In genomic region chr16:61419771-61420170, GRCh38 we compare ENCODE assay signal across 29 cellular contexts.
"Had no signal": no experiment of that assay in that cellular context is flagged by ENCODE, and none has a peak within 500 bp of the region (broad histone marks: within the 10 kb centered on the region; RNA-seq: fewer than 3 reads in every experiment).

No MANE protein-coding gene starts in this region.

- H3K27me3 ChIP-seq: body of pancreas, breast epithelium had no signal

- H3K27ac ChIP-seq: body of pancreas, breast epithelium, VCaP had no signal

- H3K4me1 ChIP-seq: body of pancreas, breast epithelium had no signal

- H3K36me3 ChIP-seq: breast epithelium had no signal

- DNase-seq: activated CD4-positive, alpha-beta T cell treated with anti-CD3 and anti-CD28 coated beads, Interleukin-2, amount 10 ng/mL, durations not matched to agents 24 days and 14 days; activated CD4-positive, alpha-beta T cell treated with anti-CD3 and anti-CD28 coated beads, Interleukin-2, amount 50 U/mL, for 4 hours; activated CD8-positive, alpha-beta T cell treated with anti-CD3 and anti-CD28 coated beads for 36 hours; activated effector memory CD4-positive, alpha-beta T cell treated with anti-CD3 and anti-CD28 coated beads, Interleukin-2, amount 50 U/mL, for 16 hours; activated naive CD4-positive, alpha-beta T cell; activated naive CD4-positive, alpha-beta T cell treated with anti-CD3 and anti-CD28 coated beads, Interleukin-2, amount 50 U/mL, for 16 hours; activated naive CD8-positive, alpha-beta T cell treated with anti-CD3 and anti-CD28 coated beads for 36 hours; activated T-cell treated with anti-CD3 and anti-CD28 coated beads, Interleukin-2, amount 50 U/mL, for 1 hour; activated T-cell treated with anti-CD3 and anti-CD28 coated beads, Interleukin-2, amount 50 U/mL, for 72 hours; amniotic stem cell; aorta; body of pancreas; Karpas-422; KBM-7; NCI-H1105; NCI-H1417 treated with DMSO at 0.1 percent for 48 hours; NCI-H187 treated with DMSO at 0.1 percent for 48 hours; NCI-H2081; NCI-H345; NCI-H524 treated with DMSO at 0.1 percent for 48 hours; NCI-H774; SIG-M5; T-cell; T-helper 17 cell had no signal

- H3K4me3 ChIP-seq: body of pancreas, breast epithelium had no signal

- H3K9me3 ChIP-seq: body of pancreas, breast epithelium had no signal

- ATAC-seq: activated CD8-positive, alpha-beta T cell treated with anti-CD3 and anti-CD28 coated beads for 36 hours; activated T-cell treated with anti-CD3 and anti-CD28 coated beads, Interleukin-2, amount 50 U/mL, for 72 hours; activated T-helper 17 cell treated with anti-CD3 and anti-CD28 coated beads, Interleukin-2, amount 50 U/mL, for 72 hours; body of pancreas; Panc1; SK-N-SH treated with all-trans-retinoic acid at 6 μM for 48 hours; T-cell; T-helper 17 cell had no signal
